ENCODE assay signal across 8 cellular contexts in the genomic region with DNA sequence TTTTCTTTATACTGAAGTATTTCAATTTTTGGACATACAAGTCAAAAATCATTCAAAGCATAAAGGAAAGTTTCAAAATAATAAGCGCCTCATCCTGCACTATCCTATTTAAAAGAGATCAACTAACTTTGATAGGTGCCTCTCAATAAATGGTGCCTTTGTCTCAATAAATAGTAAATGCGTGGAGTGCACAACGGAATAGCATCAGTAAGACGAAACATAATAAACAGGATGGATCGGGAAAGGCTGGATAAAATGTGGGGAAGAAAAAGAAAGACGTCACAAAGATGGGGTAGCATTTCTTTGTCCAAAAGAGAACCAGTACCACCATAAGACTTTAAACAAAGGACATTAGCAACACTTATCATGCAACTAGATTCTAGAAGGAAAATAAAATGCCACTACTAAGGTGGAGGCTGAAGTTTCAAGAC. TPM values are rescaled to one million over a fixed set of nuclear protein-coding genes. Genes with fewer than 3 reads are reported as not detected.
DNase-seq lines count a peak whose midpoint lies in the region; ATAC-seq and TF ChIP-seq lines count a peak whose summit lies in the region.

No MANE protein-coding gene starts in this region.

- H3K4me3 ChIP-seq in iPS DF 6.9 (ENCODE audit: low read length) = peak overlapping the region; percentile 64; the same call in 1 of the 2 replicates
- H3K4me3 ChIP-seq in spleen = peak overlapping the region; percentile 32 to 90 (median 78)

- TF ChIP-seq CTCF in VCaP (conservative IDR thresholded peaks at IDR 0.05) (no peak), spleen (IDR thresholded peaks at IDR 0.05 in 8 of 11, conservative IDR thresholded peaks at IDR 0.05 in 3 of 11) (no peak)

- H3K4me1 ChIP-seq in iPS DF 6.9 (ENCODE audit: control insufficient read depth, insufficient read depth, low read length) (peaks cover 1% of the 10 kb centered on the region; the same call in 1 of the 2 replicates), spleen (peaks cover 0 to 27% (median 21%) of the 10 kb centered on the region in 6 donors)

- no CpG with 5 or more reads among the region's 6 CpGs for WGBS in iPS DF 6.9 (ENCODE audit: insufficient coverage, insufficient read length)
- WGBS in spleen, 5 donors = 43 to 72% (median 67%) methylated on average over 6 of the region's 6 CpGs

- H3K27me3 ChIP-seq in iPS DF 6.9 (ENCODE audit: control insufficient read depth, insufficient read depth, low read length) = no peaks in the 10 kb centered on the region
- H3K27me3 ChIP-seq in spleen (replicated peaks in 1 of 7) = peaks cover 0 to 25% (median 0%) of the 10 kb centered on the region in 7 donors

- H3K36me3 ChIP-seq in iPS DF 6.9 (ENCODE audit: control insufficient read depth, insufficient read depth, low read length) = no peaks in the 10 kb centered on the region
- no peaks in the 10 kb centered on the region for H3K36me3 ChIP-seq in spleen

- intact Hi-C loops in spleen (cut with DNase I; ENCODE audit: low total_unique reads) = no loop called here

- H3K27ac ChIP-seq in VCaP (peak overlapping the region; percentile 89), iPS DF 6.9 (ENCODE audit: low read length) (no peak overlapping the region), spleen (peak overlapping the region in 7 of 8 donors; percentile 68 to 83 (median 75))

- DNase-seq in DMS79 treated with DMSO at 0.1 percent for 48 hours (lab: John Stamatoyannopoulos, UW) = peak; percentile 74
- no peak for DNase-seq in DMS79 (lab: John Stamatoyannopoulos, UW)
- DNase-seq in iPS DF 6.9 (ENCODE audit: low read depth, low spot score) = no peak
- DNase-seq in spleen = no peak
- no peak for DNase-seq in stimulated activated CD4-positive, alpha-beta T cell treated with anti-CD3 and anti-CD28 coated beads, Interleukin-15, amount 100 ng/mL, for 24 hours
- no peak for DNase-seq in NCI-H774 (lab: John Stamatoyannopoulos, UW)

- H3K9me3 ChIP-seq in iPS DF 6.9 (ENCODE audit: control insufficient read depth, insufficient read depth, low read length) (no peaks in the 10 kb centered on the region), spleen (no peaks in the 10 kb centered on the region)

- no peak for ATAC-seq in GM18858 (IDR thresholded peaks at IDR 0.05; ENCODE audit: unreplicated experiment)

- no peak for TF ChIP-seq POLR2A in spleen (IDR thresholded peaks at IDR 0.05)

RNA-seq across cellular contexts. Expression of gene PRKAR2B, which starts 0.6 kb away (rescaled TPM):
- total RNA-seq in spleen = 10 to 100 TPM; 29.1 to 74.4 (median 54.5) TPM
- 10 to 100 TPM in 1 of 3 donors, 1 to 10 TPM in 2; 8.3 to 28.8 (median 9.4) TPM for polyA plus RNA-seq in spleen
